1 cellular context compared by ENCODE assay signal in the genomic region with DNA sequence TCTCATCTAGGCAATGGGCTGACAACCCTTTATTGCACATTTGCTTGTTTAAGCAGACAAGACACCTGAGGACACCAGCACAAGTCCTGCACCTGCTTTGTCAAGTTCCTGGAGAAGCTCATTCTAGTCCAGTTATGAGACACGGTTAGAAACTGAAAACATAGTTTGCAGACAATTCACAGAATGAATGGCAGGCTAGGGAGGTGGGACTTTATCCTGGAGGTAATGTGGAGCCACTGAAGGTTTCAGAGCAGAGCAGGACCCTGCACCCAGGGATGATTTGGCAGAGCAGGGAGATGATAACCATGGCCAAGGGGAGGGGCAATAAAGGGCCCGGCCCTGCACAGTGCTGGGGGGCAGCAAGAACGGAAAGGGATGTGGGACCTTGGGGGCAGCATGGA.
TF ChIP-seq lines count a peak whose summit lies in the region.

No MANE protein-coding gene starts in this region.

TF ChIP-seq in IMR-90, 13 proteins besides CTCF, POLR2A, EP300 and RAD21 (continued from another document):
- TF ChIP-seq CEBPB (IDR thresholded peaks at IDR 0.05; ENCODE audit: low read depth, low read length): no peak
- TF ChIP-seq RCOR1 (IDR thresholded peaks at IDR 0.05; ENCODE audit: insufficient replicate concordance, low read length): peak; percentile 4
